Comparison of ENCODE assay signal across 10 cellular contexts in genomic region chr15:49877117-49877860, GRCh38.
A peak's percentile ranks its signal among the peaks of the same experiment; 100 is the strongest.
DNase-seq lines count a peak whose midpoint lies in the region; TF ChIP-seq lines count a peak whose summit lies in the region.
"Had no signal": no experiment of that assay in that cellular context is flagged by ENCODE, and none has a peak within 500 bp of the region (broad histone marks: within the 10 kb centered on the region; RNA-seq: fewer than 3 reads in every experiment).

No MANE protein-coding gene starts in this region.

- H3K27ac ChIP-seq in esophagus (ENCODE audit: low read depth in 2 of 2, low read length in 1 of 2) (peak overlapping the region; percentile 56 to 57), thymus (ENCODE audit: low read depth) (peak overlapping the region; percentile 72)

- no peaks in the 10 kb centered on the region for H3K9me3 Mint-ChIP-seq in mesothelial cell of epicardium
- H3K9me3 Mint-ChIP-seq: nephron progenitor cell had no signal

- H3K36me3 Mint-ChIP-seq in mesothelial cell of epicardium = no peaks in the 10 kb centered on the region

- H3K27me3 Mint-ChIP-seq in mesothelial cell of epicardium (ENCODE audit: low read depth) = no peaks in the 10 kb centered on the region

- peak overlapping the region; percentile 52 for H3K27ac Mint-ChIP-seq in mesothelial cell of epicardium

- DNase-seq in NCI-H82 (lab: John Stamatoyannopoulos, UW) (peak; percentile 87), mesothelial cell of epicardium (ENCODE audit: low spot score in 2 of 2, unreplicated experiment in 2 of 2) (no peak), NCI-H748 (lab: John Stamatoyannopoulos, UW; ENCODE audit: unreplicated experiment) (no peak)
- no peak for DNase-seq in stimulated activated CD4-positive, alpha-beta T cell treated with anti-CD3 and anti-CD28 coated beads, Interleukin-12 subunit alpha, Interleukin-12 subunit beta, amount 100 ng/mL, for 4 hours
- no peak for DNase-seq in stimulated activated CD4-positive, alpha-beta T cell treated with anti-CD3 and anti-CD28 coated beads, Interleukin-4, amount 100 ng/mL, for 1 hour
- DNase-seq: hippocampal formation, NCI-H1694 treated with DMSO at 0.1 percent for 48 hours, nephron progenitor cell had no signal

- H3K4me1 ChIP-seq in esophagus (ENCODE audit: control insufficient read depth in 2 of 2, insufficient read depth in 2 of 2, low read length in 1 of 2) (peaks cover 2 to 4% of the 10 kb centered on the region in 2 donors), thymus (ENCODE audit: control insufficient read depth, insufficient read depth, low read length) (no peaks in the 10 kb centered on the region)

- no peak overlapping the region for H3K4me3 Mint-ChIP-seq in mesothelial cell of epicardium
- H3K4me3 Mint-ChIP-seq: nephron progenitor cell had no signal

- H3K36me3 ChIP-seq in esophagus (ENCODE audit: control insufficient read depth in 2 of 2, insufficient read depth in 2 of 2, low read length in 1 of 2) = no peaks in the 10 kb centered on the region
- no peaks in the 10 kb centered on the region for H3K36me3 ChIP-seq in thymus (ENCODE audit: control insufficient read depth, insufficient read depth)

- no peaks in the 10 kb centered on the region for H3K27me3 ChIP-seq in esophagus (ENCODE audit: control insufficient read depth in 1 of 2, insufficient read depth in 2 of 2, low read length in 2 of 2)
- no peaks in the 10 kb centered on the region for H3K27me3 ChIP-seq in thymus (ENCODE audit: control insufficient read depth, insufficient read depth)

- H3K4me1 Mint-ChIP-seq in mesothelial cell of epicardium = peaks cover 55% of the 10 kb centered on the region

- H3K9me3 ChIP-seq in esophagus (ENCODE audit: control insufficient read depth in 2 of 2, insufficient read depth in 1 of 2, low read depth in 1 of 2, low read length in 1 of 2) (no peaks in the 10 kb centered on the region), thymus (ENCODE audit: control insufficient read depth) (no peaks in the 10 kb centered on the region)

- H3K4me3 ChIP-seq in esophagus (ENCODE audit: low read depth in 1 of 2, low read length in 2 of 2) (no peak overlapping the region), thymus (ENCODE audit: low read length) (no peak overlapping the region)

- TF ChIP-seq CTCF in mesothelial cell of epicardium (IDR thresholded peaks at IDR 0.05; ENCODE audit: unreplicated experiment) = no peak

- WGBS in esophagus, 2 donors = 63 to 73% methylated on average over 7 of the region's 7 CpGs
- 95% methylated on average over 7 of the region's 7 CpGs for WGBS in thymus
